Comparison of ENCODE assay signal across 20 cellular contexts in the genomic region with DNA sequence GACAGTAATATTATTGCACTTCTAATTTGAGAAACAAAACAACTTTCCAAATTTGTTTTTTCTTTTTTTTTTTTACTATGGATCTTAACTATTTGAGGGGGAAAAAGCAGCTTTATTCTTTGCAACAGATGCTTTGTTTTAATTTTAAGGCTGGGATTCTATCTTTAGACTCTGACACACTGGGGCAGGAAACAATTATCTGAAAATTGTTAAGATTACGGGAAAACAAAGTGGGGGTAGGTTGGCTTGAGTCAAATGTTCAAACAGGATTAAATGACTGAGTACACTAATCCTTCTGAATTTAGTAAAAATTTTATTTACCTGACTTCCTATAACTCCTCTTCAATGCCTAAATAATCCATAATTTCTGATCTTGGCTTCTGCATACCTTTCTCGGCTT.
"Had no signal": no experiment of that assay in that cellular context is flagged by ENCODE, and none has a peak within 500 bp of the region (broad histone marks: within the 10 kb centered on the region; RNA-seq: fewer than 3 reads in every experiment).

No MANE protein-coding gene starts in this region.

- H3K27ac ChIP-seq: epithelial cell of prostate, esophagus squamous epithelium, gastrocnemius medialis, heart right ventricle, neutrophil, suprapubic skin, tibial artery, upper lobe of left lung, uterus had no signal

- H3K9me3 ChIP-seq: esophagus squamous epithelium, gastrocnemius medialis, neutrophil, suprapubic skin, upper lobe of left lung, uterus had no signal

- ATAC-seq: gastrocnemius medialis; heart right ventricle; naive thymus-derived CD8-positive, alpha-beta T cell; right cardiac atrium; stimulated activated effector memory CD8-positive, alpha-beta T cell treated with anti-CD3 and anti-CD28 coated beads, Interleukin-12 subunit alpha, Interleukin-12 subunit beta, amount 100 ng/mL, for 72 hours; stimulated activated naive CD8-positive, alpha-beta T cell treated with anti-CD3 and anti-CD28 coated beads, Interleukin-15, Interleukin-2, amounts not matched to agents 100 U/mL and 50 U/mL, for 24 hours had no signal

- H3K4me1 ChIP-seq: esophagus squamous epithelium, gastrocnemius medialis, heart right ventricle, suprapubic skin, tibial artery, upper lobe of left lung, uterus had no signal

- H3K4me3 ChIP-seq: esophagus squamous epithelium, gastrocnemius medialis, heart right ventricle, suprapubic skin, tibial artery, upper lobe of left lung, uterus had no signal

- H3K36me3 ChIP-seq: esophagus squamous epithelium, gastrocnemius medialis, heart right ventricle, neutrophil, suprapubic skin, tibial artery, upper lobe of left lung had no signal

- H3K27me3 ChIP-seq: esophagus squamous epithelium, gastrocnemius medialis, heart right ventricle, neutrophil, suprapubic skin, tibial artery, upper lobe of left lung, uterus had no signal

- DNase-seq: effector memory CD4-positive, alpha-beta T cell; esophagus squamous epithelium; gastrocnemius medialis; heart right ventricle; hypothalamus; kidney glomerular epithelial cell; mesendoderm; naive thymus-derived CD8-positive, alpha-beta T cell; right cardiac atrium; small intestine; stimulated activated CD4-positive, alpha-beta T cell treated with anti-CD3 and anti-CD28 coated beads, Interleukin-4, amount 100 ng/mL, for 1 hour; stimulated activated CD8-positive, alpha-beta memory T cell treated with anti-CD3 and anti-CD28 coated beads, Interleukin-4, amount 100 ng/mL, for 48 hours; stimulated activated naive CD8-positive, alpha-beta T cell treated with anti-CD3 and anti-CD28 coated beads, Interleukin-15, Interleukin-2, amounts not matched to agents 100 U/mL and 50 U/mL, for 24 hours; tibial artery; upper lobe of left lung; uterus had no signal
